Comparison of ENCODE assay signal across 8 cellular contexts in genomic region chr7:28179081-28180030, GRCh38.
DNase-seq lines count a peak whose midpoint lies in the region; ATAC-seq and TF ChIP-seq lines count a peak whose summit lies in the region.

No MANE protein-coding gene starts in this region.

- ATAC-seq in GM21528 (IDR thresholded peaks at IDR 0.05; ENCODE audit: low FRiP score, unreplicated experiment): peak; percentile 81

- TF ChIP-seq EP300 in Ishikawa (IDR thresholded peaks at IDR 0.05; ENCODE audit: borderline replicate concordance): no peak

- DNase-seq in DMS 273 (lab: John Stamatoyannopoulos, UW; ENCODE audit: unreplicated experiment): peak; percentile 90
- DNase-seq in T follicular helper cell (ENCODE audit: low read depth): peak; percentile 61
- DNase-seq in amygdala (lab: John Stamatoyannopoulos, UW): peak in 50 of 56 donors; percentile 3 to 75 (median 42)
- peak; percentile 77 for DNase-seq in hepatic stellate cell (ENCODE audit: low spot score)
- DNase-seq in retina: peak; percentile 65
- DNase-seq in NCI-H524 treated with DMSO at 0.1 percent for 48 hours (lab: John Stamatoyannopoulos, UW): no peak

- TF ChIP-seq RAD21 in Ishikawa (IDR thresholded peaks at IDR 0.05; ENCODE audit: low read depth): no peak

TF ChIP-seq in Ishikawa, 13 proteins besides CTCF, POLR2A, EP300 and RAD21:
- peak; percentile 61 for TF ChIP-seq MAX (IDR thresholded peaks at IDR 0.05)
- no peak for TF ChIP-seq USF1 (IDR thresholded peaks at IDR 0.05)
- peak; percentile 56; the same call in 1 of the 2 replicates for TF ChIP-seq ZBTB7A (IDR thresholded peaks at IDR 0.05; ENCODE audit: low read depth)
- no peak for TF ChIP-seq EGR1 (IDR thresholded peaks at IDR 0.05)
- TF ChIP-seq NFIC (IDR thresholded peaks at IDR 0.05): no peak
- TF ChIP-seq TAF1 (IDR thresholded peaks at IDR 0.05; ENCODE audit: low read depth): 0 out of 2 replicates have a peak, but pooled peaks have one; percentile 6
- peak; percentile 77 for TF ChIP-seq YY1 (IDR thresholded peaks at IDR 0.05; ENCODE audit: low read depth)
- TF ChIP-seq REST (IDR thresholded peaks at IDR 0.05; ENCODE audit: low read depth): no peak
- no peak for TF ChIP-seq TEAD4 (IDR thresholded peaks at IDR 0.05)
